Comparison of ENCODE assay signal across 11 cellular contexts in the genomic region with DNA sequence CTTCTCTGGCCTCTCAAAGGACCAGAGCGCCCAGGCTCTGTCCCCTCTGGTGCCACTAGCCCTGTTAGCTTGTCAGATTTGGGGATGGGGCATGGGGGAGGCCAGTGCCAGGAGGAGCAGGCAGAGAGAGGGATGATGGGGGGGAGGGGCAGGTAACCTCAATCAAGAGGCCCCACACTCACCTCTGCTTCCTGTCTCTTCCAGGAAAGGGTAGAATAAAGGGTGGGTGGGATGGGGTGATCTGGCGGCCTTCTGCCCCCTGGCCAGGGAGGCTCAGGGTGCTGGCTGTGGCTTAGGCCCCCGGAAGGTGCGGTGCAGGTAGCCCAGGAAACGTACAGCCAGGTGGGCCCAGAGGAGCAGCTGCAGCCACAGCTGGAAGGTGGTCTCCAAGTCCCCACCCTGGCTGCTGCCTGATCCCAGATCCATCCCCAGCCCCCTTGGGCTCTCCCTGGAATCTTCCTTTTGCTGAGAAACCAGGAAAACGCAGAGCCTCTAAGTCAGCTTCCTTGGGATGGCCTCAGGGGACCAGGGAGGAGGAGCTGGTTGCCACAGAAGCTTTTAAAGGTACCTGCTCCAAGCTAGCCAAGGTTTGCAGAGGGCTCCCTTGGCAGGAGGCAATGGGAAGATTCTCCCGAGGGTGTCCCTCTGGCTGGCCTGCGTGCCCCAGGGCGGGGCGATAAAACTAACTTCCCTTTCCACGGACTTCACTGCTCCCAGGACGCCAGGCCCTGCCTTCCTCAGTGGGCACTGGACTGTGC. TPM values are rescaled to one million over a fixed set of nuclear protein-coding genes. Genes with fewer than 3 reads are reported as not detected.
DNase-seq lines count a peak whose midpoint lies in the region; ATAC-seq, FAIRE-seq and TF ChIP-seq lines count a peak whose summit lies in the region.
"Had no signal": no experiment of that assay in that cellular context is flagged by ENCODE, and none has a peak within 500 bp of the region (broad histone marks: within the 10 kb centered on the region; RNA-seq: fewer than 3 reads in every experiment).

No MANE protein-coding gene starts in this region.

- H3K4me3 ChIP-seq in H7 (ENCODE audit: insufficient read depth, low read depth, low read length) (no peak overlapping the region), astrocyte (ENCODE audit: insufficient read depth, low read depth, low read length) (no peak overlapping the region), HepG2 (replicated peaks in 1 of 3; ENCODE audit: insufficient read depth in 1 of 3, low read depth in 2 of 3, low read length in 3 of 3) (peak overlapping the region in 1 of 3 experiments; percentile 20; a peak in 1 of 6 replicates), smooth muscle cell (no peak overlapping the region), OCI-LY7 (ENCODE audit: low read depth, low read length, poor library complexity, severe bottlenecking) (no peak overlapping the region)

- no peak for TF ChIP-seq EP300 in HepG2 (IDR thresholded peaks at IDR 0.05; ENCODE audit: low read depth in 2 of 2, low read length in 2 of 2)
- TF ChIP-seq EP300 in HepG2 (CRISPR knock-in tag; IDR thresholded peaks at IDR 0.05; ENCODE audit: borderline replicate concordance): no peak

- CTCF ChIA-PET in HepG2 (lab: Yijun Ruan, JAX; ENCODE audit: low intra/inter-chr PET ratio, low total read pairs) (interaction anchor here (0.9 kb wide), 1 partner anchor 15 kb away, joined by 3 read pairs; no protein-coding TSS in a partner anchor), OCI-LY7 (lab: Charles Lee; ENCODE audit: unreplicated experiment) (no interaction called here)

- H2AFZ ChIP-seq in astrocyte (ENCODE audit: low read depth, low read length): no peak overlapping the region
- no peak overlapping the region for H2AFZ ChIP-seq in HepG2 (ENCODE audit: low read length)
- no peak overlapping the region for H2AFZ ChIP-seq in smooth muscle cell (ENCODE audit: low read depth)
- H2AFZ ChIP-seq in OCI-LY7 (ENCODE audit: low read length): no peak overlapping the region

- no peak overlapping the region for H3K4me3 Mint-ChIP-seq in astrocyte (ENCODE audit: unreplicated experiment)

- H3K36me3 Mint-ChIP-seq in astrocyte (ENCODE audit: low read depth, unreplicated experiment): peaks cover 7% of the 10 kb centered on the region
- H3K36me3 Mint-ChIP-seq: naive B cell had no signal

- ATAC-seq in HepG2 (no peak), HG03196 (IDR thresholded peaks at IDR 0.05; ENCODE audit: unreplicated experiment) (no peak)

- no peak overlapping the region for H3K27ac Mint-ChIP-seq in astrocyte (ENCODE audit: unreplicated experiment)
- H3K27ac Mint-ChIP-seq: naive B cell had no signal

- no peaks in the 10 kb centered on the region for H3K27me3 Mint-ChIP-seq in astrocyte (ENCODE audit: low read depth, unreplicated experiment)
- H3K27me3 Mint-ChIP-seq: naive B cell had no signal

- TF ChIP-seq CTCF in astrocyte (IDR thresholded peaks at IDR 0.05; ENCODE audit: insufficient read depth, low read depth, low read length): no peak
- TF ChIP-seq CTCF in HepG2 (CRISPR knock-in tag; IDR thresholded peaks at IDR 0.05): no peak
- TF ChIP-seq CTCF in smooth muscle cell (IDR thresholded peaks at IDR 0.05; ENCODE audit: borderline replicate concordance, insufficient read depth, poor library complexity, severe bottlenecking): no peak
- TF ChIP-seq CTCF in OCI-LY7 (conservative IDR thresholded peaks at IDR 0.05; ENCODE audit: low read length): no peak

- TF ChIP-seq RAD21 in HepG2 (CRISPR knock-in tag; IDR thresholded peaks at IDR 0.05): no peak

- no peak for TF ChIP-seq POLR2A in HepG2 (IDR thresholded peaks at IDR 0.05; ENCODE audit: insufficient read depth in 1 of 2, low read depth in 2 of 2, low read length in 2 of 2)

- H3K4me2 ChIP-seq in astrocyte (ENCODE audit: low read length) (peak overlapping the region; percentile 71), HepG2 (ENCODE audit: low read depth, low read length) (peak overlapping the region; percentile 57; the same call in 1 of the 2 replicates), smooth muscle cell (peak overlapping the region; percentile 59), OCI-LY7 (ENCODE audit: low read length) (no peak overlapping the region)

- in situ Hi-C loops in HepG2 (cut with HindIII; ENCODE audit: extremely low pct_ligation_motif_present, low pct_unique_long_range_greater_than_20kb): no loop called here

- H3K27ac ChIP-seq in astrocyte (ENCODE audit: low read depth, low read length) (no peak overlapping the region), HepG2 (ENCODE audit: extremely low read length, insufficient read depth, low read length) (peak overlapping the region; percentile 76), smooth muscle cell (ENCODE audit: low read depth) (no peak overlapping the region), OCI-LY7 (ENCODE audit: low read depth, low read length, poor library complexity, severe bottlenecking) (no peak overlapping the region)

- H3K9me3 ChIP-seq in astrocyte (ENCODE audit: insufficient read depth, low read depth, low read length) (no peaks in the 10 kb centered on the region), HepG2 (ENCODE audit: low read length) (no peaks in the 10 kb centered on the region), smooth muscle cell (replicated peaks; ENCODE audit: low read depth) (no peaks in the 10 kb centered on the region), OCI-LY7 (ENCODE audit: low read length) (no peaks in the 10 kb centered on the region)

- H3F3A ChIP-seq in smooth muscle cell (ENCODE audit: low read depth): no peaks in the 10 kb centered on the region

- H3K27me3 ChIP-seq in H7 (ENCODE audit: control insufficient read depth, insufficient read depth, low read length) (no peaks in the 10 kb centered on the region), astrocyte (ENCODE audit: insufficient read depth, low read length) (no peaks in the 10 kb centered on the region), HepG2 (ENCODE audit: control insufficient read depth in 1 of 2, insufficient read depth in 2 of 2, low read length in 2 of 2) (no peaks in the 10 kb centered on the region), smooth muscle cell (ENCODE audit: low read depth) (no peaks in the 10 kb centered on the region)

- BruUV-seq in HepG2 (replicated peaks; lab: Mats Ljungman, UMichigan) (no TSS peak), OCI-LY7 (replicated peaks; lab: Mats Ljungman, UMichigan) (no TSS peak)

- intact Hi-C loops in HepG2 (cut with micrococcal nuclease; ENCODE audit: unreplicated experiment): no loop called here
- intact Hi-C loops in OCI-LY7 (cut with micrococcal nuclease; ENCODE audit: unreplicated experiment): no loop called here

- H3K9ac ChIP-seq in astrocyte (ENCODE audit: low read length) (peak overlapping the region; percentile 17), HepG2 (ENCODE audit: insufficient read depth, low read depth, low read length) (peak overlapping the region; percentile 53), smooth muscle cell (ENCODE audit: low read depth) (no peak overlapping the region)

- no peak for FAIRE-seq in astrocyte (lab: Jason Lieb, UNC)
- no peak for FAIRE-seq in HepG2 (lab: Jason Lieb, UNC)
- FAIRE-seq: D721Med had no signal

- H3K4me1 Mint-ChIP-seq in astrocyte (ENCODE audit: low read depth, unreplicated experiment): peaks cover 14% of the 10 kb centered on the region

- H3K9me3 Mint-ChIP-seq in astrocyte (ENCODE audit: unreplicated experiment): no peaks in the 10 kb centered on the region
- H3K9me3 Mint-ChIP-seq: naive B cell had no signal

- peaks cover 60% of the 10 kb centered on the region for H4K20me1 ChIP-seq in astrocyte (ENCODE audit: insufficient read depth, low read length)
- H4K20me1 ChIP-seq in HepG2 (ENCODE audit: insufficient read depth, low read length): no peaks in the 10 kb centered on the region
- H4K20me1 ChIP-seq in smooth muscle cell (ENCODE audit: low read depth): peaks cover 61% of the 10 kb centered on the region
- H4K20me1 ChIP-seq in OCI-LY7 (ENCODE audit: insufficient read depth, low read length): no peaks in the 10 kb centered on the region

- H3K79me2 ChIP-seq in astrocyte (ENCODE audit: insufficient read depth, low read length): peaks cover 67% of the 10 kb centered on the region
- H3K79me2 ChIP-seq in HepG2 (ENCODE audit: insufficient read depth, low read length): peaks cover 12% of the 10 kb centered on the region
- H3K79me2 ChIP-seq in smooth muscle cell (ENCODE audit: low read depth): peaks cover 47% of the 10 kb centered on the region
- no peaks in the 10 kb centered on the region; the same call in 1 of the 2 replicates for H3K79me2 ChIP-seq in OCI-LY7 (ENCODE audit: insufficient read depth, low read depth, low read length)

- POLR2A ChIA-PET in HepG2 (lab: Yijun Ruan, JAX): interaction anchor here (2.8 kb wide), 1 partner anchor 24 kb away, joined by 11 read pairs; a partner anchor contains a TSS
- POLR2A ChIA-PET in OCI-LY7 (lab: Charles Lee): no interaction called here

- WGBS in HepG2 (ENCODE audit: low lambda C conversion rate): 82% methylated on average over 8 of the region's 12 CpGs
- 82% methylated on average over 11 of the region's 12 CpGs for WGBS in smooth muscle cell (ENCODE audit: low lambda C conversion rate)

- H3K4me1 ChIP-seq in astrocyte (ENCODE audit: insufficient read depth, low read length) (peaks cover 27% of the 10 kb centered on the region), HepG2 (ENCODE audit: insufficient read depth, low read length) (peaks cover 60% of the 10 kb centered on the region), smooth muscle cell (ENCODE audit: low read depth) (peaks cover 16% of the 10 kb centered on the region), OCI-LY7 (ENCODE audit: insufficient read depth, low read length, poor library complexity, severe bottlenecking) (peaks cover 24% of the 10 kb centered on the region)

- H3K36me3 ChIP-seq in H7 (replicated peaks; ENCODE audit: control insufficient read depth, insufficient read depth, low read length): no peaks in the 10 kb centered on the region
- H3K36me3 ChIP-seq in astrocyte (ENCODE audit: insufficient read depth, low read length): no peaks in the 10 kb centered on the region
- H3K36me3 ChIP-seq in HepG2 (replicated peaks in 1 of 2; ENCODE audit: control insufficient read depth in 1 of 2, insufficient read depth in 2 of 2, low read length in 2 of 2): no peaks in the 10 kb centered on the region
- H3K36me3 ChIP-seq in smooth muscle cell (ENCODE audit: low read depth): no peaks in the 10 kb centered on the region
- H3K36me3 ChIP-seq in OCI-LY7 (ENCODE audit: insufficient read depth, low read length): no peaks in the 10 kb centered on the region

- H3K9me2 ChIP-seq in OCI-LY7 (ENCODE audit: insufficient read depth, low read length): no peaks in the 10 kb centered on the region

- DNase-seq in H7: peak; percentile 73
- DNase-seq in astrocyte (ENCODE audit: low read depth): no peak
- DNase-seq in HepG2 (ENCODE audit: low spot score): no peak
- no peak for DNase-seq in smooth muscle cell (lab: John Stamatoyannopoulos, UW; ENCODE audit: unreplicated experiment)
- no peak for DNase-seq in OCI-LY7 (ENCODE audit: low spot score)
- DNase-seq in NCI-H1694 (lab: John Stamatoyannopoulos, UW): no peak
- DNase-seq in DMS153 (lab: John Stamatoyannopoulos, UW): no peak
- DNase-seq: naive B cell had no signal

RNA-seq across cellular contexts. Expression of a gene that starts 5.3 kb away (rescaled TPM):
- total RNA-seq in H7 (2014; rRNA removed; shearing (Covaris generic)): 31.0 and 31.7 TPM in 2 replicates
- total RNA-seq in astrocyte (80.5 and 82.6 TPM in 2 replicates), HepG2 (2016; rRNA removed; fragmentation: Illumina TruSeq; extraction: Trizol) (11.0 and 14.0 TPM in 2 replicates), smooth muscle cell (20.7 and 30.3 TPM in 2 replicates), OCI-LY7 (2022) (62.0 and 63.7 TPM in 2 replicates)
- 20.4 and 21.6 TPM in 2 replicates for total RNA-seq in HepG2 (2016; cell fraction: cytosol; rRNA removed; fragmentation: Illumina TruSeq; extraction: Trizol; ENCODE audit: low read depth)
- 10.4 and 13.7 TPM in 2 replicates for total RNA-seq in HepG2 (2016; cell fraction: insoluble cytoplasmic fraction; rRNA removed; fragmentation: Illumina TruSeq; extraction: Trizol)
- total RNA-seq in HepG2 (2016; cell fraction: membrane; rRNA removed; fragmentation: Illumina TruSeq; extraction: Trizol): 56.9 and 57.5 TPM in 2 replicates
- total RNA-seq in HepG2 (2016; cell fraction: nucleus; rRNA removed; fragmentation: Illumina TruSeq; extraction: Trizol): 13.6 and 18.3 TPM in 2 replicates
- polyA plus RNA-seq in HepG2 (2011; rRNA removed) (18.2 and 22.9 TPM in 2 replicates), smooth muscle cell (11.1 and 14.4 TPM in 2 replicates)
- polyA plus RNA-seq in HepG2 (2011; cell fraction: cytosol; rRNA removed): 19.3 and 19.7 TPM in 2 replicates
- polyA plus RNA-seq in HepG2 (2011; cell fraction: nucleus; rRNA removed): 23.6 and 27.0 TPM in 2 replicates
- polyA plus RNA-seq in HepG2 (2012): 29.4 and 35.6 TPM in 2 replicates
- 60.1 and 74.1 TPM in 2 replicates for polyA plus RNA-seq in HepG2 (2016; cell fraction: cytosol; fragmentation: Illumina TruSeq; extraction: Trizol; ENCODE audit: low read depth)
- 43.2 and 60.0 TPM in 2 replicates for polyA plus RNA-seq in HepG2 (2016; cell fraction: insoluble cytoplasmic fraction; fragmentation: Illumina TruSeq; extraction: Trizol; ENCODE audit: low read depth)
- polyA plus RNA-seq in HepG2 (2016; cell fraction: membrane; fragmentation: Illumina TruSeq; extraction: Trizol; ENCODE audit: low read depth): 115 and 118 TPM in 2 replicates
- 46.7 and 48.9 TPM in 2 replicates for polyA plus RNA-seq in HepG2 (2016; cell fraction: nucleus; fragmentation: Illumina TruSeq; extraction: Trizol; ENCODE audit: insufficient read depth, low read depth)
- polyA minus RNA-seq in HepG2 (2011; rRNA and poly(A)+ RNA removed; ENCODE audit: low replicate concordance): 29.2 and 31.4 TPM in 2 replicates
- polyA minus RNA-seq in HepG2 (2011; cell fraction: cytosol; rRNA and poly(A)+ RNA removed): 9.8 and 16.4 TPM in 2 replicates
- 9.5 and 17.2 TPM in 2 replicates for polyA minus RNA-seq in HepG2 (2011; cell fraction: nucleus; rRNA and poly(A)+ RNA removed)
- total RNA-seq in OCI-LY7 (2014; rRNA removed; shearing (Covaris generic)): 18.0 and 21.1 TPM in 2 replicates

RNA-seq across cellular contexts. Expression of a gene that starts 21.7 kb away (rescaled TPM):
- total RNA-seq in H7 (2014; rRNA removed; shearing (Covaris generic)): 107 and 128 TPM in 2 replicates
- total RNA-seq in astrocyte: 36.8 and 41.7 TPM in 2 replicates
- 27.0 and 45.0 TPM in 2 replicates for total RNA-seq in HepG2 (2016; rRNA removed; fragmentation: Illumina TruSeq; extraction: Trizol)
- total RNA-seq in HepG2 (2016; cell fraction: cytosol; rRNA removed; fragmentation: Illumina TruSeq; extraction: Trizol; ENCODE audit: low read depth): 16.3 and 17.4 TPM in 2 replicates
- 26.7 and 42.1 TPM in 2 replicates for total RNA-seq in HepG2 (2016; cell fraction: insoluble cytoplasmic fraction; rRNA removed; fragmentation: Illumina TruSeq; extraction: Trizol)
- 41.7 and 44.3 TPM in 2 replicates for total RNA-seq in HepG2 (2016; cell fraction: membrane; rRNA removed; fragmentation: Illumina TruSeq; extraction: Trizol)
- 16.8 and 22.1 TPM in 2 replicates for total RNA-seq in HepG2 (2016; cell fraction: nucleus; rRNA removed; fragmentation: Illumina TruSeq; extraction: Trizol)
- 17.5 and 18.9 TPM in 2 replicates for polyA plus RNA-seq in HepG2 (2011; rRNA removed)
- polyA plus RNA-seq in HepG2 (2011; cell fraction: cytosol; rRNA removed): 15.2 and 23.1 TPM in 2 replicates
- polyA plus RNA-seq in HepG2 (2011; cell fraction: nucleus; rRNA removed): 29.2 and 34.6 TPM in 2 replicates
- 20.9 and 23.9 TPM in 2 replicates for polyA plus RNA-seq in HepG2 (2012)
- 25.4 and 28.8 TPM in 2 replicates for polyA plus RNA-seq in HepG2 (2016; cell fraction: cytosol; fragmentation: Illumina TruSeq; extraction: Trizol; ENCODE audit: low read depth)
- 41.5 and 54.0 TPM in 2 replicates for polyA plus RNA-seq in HepG2 (2016; cell fraction: insoluble cytoplasmic fraction; fragmentation: Illumina TruSeq; extraction: Trizol; ENCODE audit: low read depth)
- 47.7 and 54.2 TPM in 2 replicates for polyA plus RNA-seq in HepG2 (2016; cell fraction: membrane; fragmentation: Illumina TruSeq; extraction: Trizol; ENCODE audit: low read depth)
- 48.4 and 51.7 TPM in 2 replicates for polyA plus RNA-seq in HepG2 (2016; cell fraction: nucleus; fragmentation: Illumina TruSeq; extraction: Trizol; ENCODE audit: insufficient read depth, low read depth)
- 19.3 and 29.7 TPM in 2 replicates for polyA minus RNA-seq in HepG2 (2011; rRNA and poly(A)+ RNA removed; ENCODE audit: low replicate concordance)
- 18.1 and 18.2 TPM in 2 replicates for polyA minus RNA-seq in HepG2 (2011; cell fraction: cytosol; rRNA and poly(A)+ RNA removed)
- 3.5 and 5.5 TPM in 2 replicates for polyA minus RNA-seq in HepG2 (2011; cell fraction: nucleus; rRNA and poly(A)+ RNA removed)
- 35.0 and 46.7 TPM in 2 replicates for total RNA-seq in smooth muscle cell
- polyA plus RNA-seq in smooth muscle cell: 71.3 and 84.1 TPM in 2 replicates
- total RNA-seq in OCI-LY7 (2014; rRNA removed; shearing (Covaris generic)): 116 and 128 TPM in 2 replicates
- total RNA-seq in OCI-LY7 (2022): 124 and 128 TPM in 2 replicates

RNA-seq across cellular contexts. Expression of a gene that starts 24.2 kb away (rescaled TPM):
- total RNA-seq in H7 (2014; rRNA removed; shearing (Covaris generic)): 70.8 and 76.2 TPM in 2 replicates
- 1.1 and 1.9 TPM in 2 replicates for total RNA-seq in astrocyte
- total RNA-seq in HepG2 (2016; rRNA removed; fragmentation: Illumina TruSeq; extraction: Trizol): 21.9 and 24.8 TPM in 2 replicates
- total RNA-seq in HepG2 (2016; cell fraction: cytosol; rRNA removed; fragmentation: Illumina TruSeq; extraction: Trizol; ENCODE audit: low read depth): 5.9 and 6.4 TPM in 2 replicates
- 20.5 and 24.8 TPM in 2 replicates for total RNA-seq in HepG2 (2016; cell fraction: insoluble cytoplasmic fraction; rRNA removed; fragmentation: Illumina TruSeq; extraction: Trizol)
- 12.0 and 14.5 TPM in 2 replicates for total RNA-seq in HepG2 (2016; cell fraction: membrane; rRNA removed; fragmentation: Illumina TruSeq; extraction: Trizol)
- 10.3 and 10.5 TPM in 2 replicates for total RNA-seq in HepG2 (2016; cell fraction: nucleus; rRNA removed; fragmentation: Illumina TruSeq; extraction: Trizol)
- 14.8 and 18.2 TPM in 2 replicates for polyA plus RNA-seq in HepG2 (2011; rRNA removed)
- polyA plus RNA-seq in HepG2 (2011; cell fraction: cytosol; rRNA removed): 13.8 and 19.3 TPM in 2 replicates
- 4.3 and 6.8 TPM in 2 replicates for polyA plus RNA-seq in HepG2 (2011; cell fraction: nucleus; rRNA removed)
- polyA plus RNA-seq in HepG2 (2012): 6.4 and 10.7 TPM in 2 replicates
- 4.1 TPM in 2 replicates for polyA plus RNA-seq in HepG2 (2016; cell fraction: cytosol; fragmentation: Illumina TruSeq; extraction: Trizol; ENCODE audit: low read depth)
- 26.0 and 31.2 TPM in 2 replicates for polyA plus RNA-seq in HepG2 (2016; cell fraction: insoluble cytoplasmic fraction; fragmentation: Illumina TruSeq; extraction: Trizol; ENCODE audit: low read depth)
- 9.5 and 9.9 TPM in 2 replicates for polyA plus RNA-seq in HepG2 (2016; cell fraction: membrane; fragmentation: Illumina TruSeq; extraction: Trizol; ENCODE audit: low read depth)
- polyA plus RNA-seq in HepG2 (2016; cell fraction: nucleus; fragmentation: Illumina TruSeq; extraction: Trizol; ENCODE audit: insufficient read depth, low read depth): 24.7 and 25.7 TPM in 2 replicates
- 16.4 and 182 TPM in 2 replicates for polyA minus RNA-seq in HepG2 (2011; rRNA and poly(A)+ RNA removed; ENCODE audit: low replicate concordance)
- polyA minus RNA-seq in HepG2 (2011; cell fraction: cytosol; rRNA and poly(A)+ RNA removed): 8.5 and 13.4 TPM in 2 replicates
- 3.2 and 3.4 TPM in 2 replicates for polyA minus RNA-seq in HepG2 (2011; cell fraction: nucleus; rRNA and poly(A)+ RNA removed)
- 6.4 and 13.4 TPM in 2 replicates for total RNA-seq in smooth muscle cell
- 7.1 and 11.3 TPM in 2 replicates for polyA plus RNA-seq in smooth muscle cell
- total RNA-seq in OCI-LY7 (2014; rRNA removed; shearing (Covaris generic)): 115 and 202 TPM in 2 replicates
- 139 and 143 TPM in 2 replicates for total RNA-seq in OCI-LY7 (2022)

RNA-seq across cellular contexts. Expression of a gene that starts 26.6 kb away (rescaled TPM):
- 0.94 and 1.3 TPM in 2 replicates for total RNA-seq in H7 (2014; rRNA removed; shearing (Covaris generic))
- total RNA-seq in astrocyte (not detected in 2 replicates), HepG2 (2016; rRNA removed; fragmentation: Illumina TruSeq; extraction: Trizol) (0.11 TPM in 1 of 2 replicates, not detected in the other), smooth muscle cell (not detected in 2 replicates), OCI-LY7 (2022) (0.55 and 1.4 TPM in 2 replicates)
- not detected in 2 replicates for total RNA-seq in HepG2 (2016; cell fraction: cytosol; rRNA removed; fragmentation: Illumina TruSeq; extraction: Trizol; ENCODE audit: low read depth)
- total RNA-seq in HepG2 (2016; cell fraction: insoluble cytoplasmic fraction; rRNA removed; fragmentation: Illumina TruSeq; extraction: Trizol): not detected in 2 replicates
- not detected in 2 replicates for total RNA-seq in HepG2 (2016; cell fraction: membrane; rRNA removed; fragmentation: Illumina TruSeq; extraction: Trizol)
- total RNA-seq in HepG2 (2016; cell fraction: nucleus; rRNA removed; fragmentation: Illumina TruSeq; extraction: Trizol): 0.66 TPM in 1 of 2 replicates, not detected in the other
- polyA plus RNA-seq in HepG2 (2011; rRNA removed) (0.32 and 0.69 TPM in 2 replicates), smooth muscle cell (0.17 and 0.49 TPM in 2 replicates)
- polyA plus RNA-seq in HepG2 (2011; cell fraction: cytosol; rRNA removed): 0.22 and 0.56 TPM in 2 replicates
- polyA plus RNA-seq in HepG2 (2011; cell fraction: nucleus; rRNA removed): 3.7 and 5.8 TPM in 2 replicates
- polyA plus RNA-seq in HepG2 (2012): 0.12 and 0.36 TPM in 2 replicates
- polyA plus RNA-seq in HepG2 (2016; cell fraction: cytosol; fragmentation: Illumina TruSeq; extraction: Trizol; ENCODE audit: low read depth): not detected in 2 replicates
- polyA plus RNA-seq in HepG2 (2016; cell fraction: insoluble cytoplasmic fraction; fragmentation: Illumina TruSeq; extraction: Trizol; ENCODE audit: low read depth): not detected in 2 replicates
- not detected in 2 replicates for polyA plus RNA-seq in HepG2 (2016; cell fraction: membrane; fragmentation: Illumina TruSeq; extraction: Trizol; ENCODE audit: low read depth)
- polyA plus RNA-seq in HepG2 (2016; cell fraction: nucleus; fragmentation: Illumina TruSeq; extraction: Trizol; ENCODE audit: insufficient read depth, low read depth): not detected in 2 replicates
- 0.21 and 0.56 TPM in 2 replicates for polyA minus RNA-seq in HepG2 (2011; rRNA and poly(A)+ RNA removed; ENCODE audit: low replicate concordance)
- polyA minus RNA-seq in HepG2 (2011; cell fraction: cytosol; rRNA and poly(A)+ RNA removed): 0.40 TPM in 1 of 2 replicates, not detected in the other
- 1.0 and 1.1 TPM in 2 replicates for polyA minus RNA-seq in HepG2 (2011; cell fraction: nucleus; rRNA and poly(A)+ RNA removed)
- total RNA-seq in OCI-LY7 (2014; rRNA removed; shearing (Covaris generic)): 1.0 and 2.6 TPM in 2 replicates
- total RNA-seq: NCI-H460 had no signal

RNA-seq across cellular contexts. Expression of a gene that starts 39.6 kb away (rescaled TPM):
- 0.52 and 0.92 TPM in 2 replicates for total RNA-seq in H7 (2014; rRNA removed; shearing (Covaris generic))
- total RNA-seq in astrocyte: 0.70 and 0.79 TPM in 2 replicates
- total RNA-seq in HepG2 (2016; rRNA removed; fragmentation: Illumina TruSeq; extraction: Trizol): 5.2 and 5.4 TPM in 2 replicates
- total RNA-seq in HepG2 (2016; cell fraction: cytosol; rRNA removed; fragmentation: Illumina TruSeq; extraction: Trizol; ENCODE audit: low read depth): 2.1 and 3.4 TPM in 2 replicates
- 3.9 and 5.8 TPM in 2 replicates for total RNA-seq in HepG2 (2016; cell fraction: insoluble cytoplasmic fraction; rRNA removed; fragmentation: Illumina TruSeq; extraction: Trizol)
- 2.8 and 4.8 TPM in 2 replicates for total RNA-seq in HepG2 (2016; cell fraction: membrane; rRNA removed; fragmentation: Illumina TruSeq; extraction: Trizol)
- total RNA-seq in HepG2 (2016; cell fraction: nucleus; rRNA removed; fragmentation: Illumina TruSeq; extraction: Trizol): 3.2 and 5.3 TPM in 2 replicates
- 2.5 and 3.4 TPM in 2 replicates for polyA plus RNA-seq in HepG2 (2011; rRNA removed)
- 1.6 and 2.3 TPM in 2 replicates for polyA plus RNA-seq in HepG2 (2011; cell fraction: cytosol; rRNA removed)
- polyA plus RNA-seq in HepG2 (2011; cell fraction: nucleus; rRNA removed): 13.3 and 13.7 TPM in 2 replicates
- 5.5 and 5.6 TPM in 2 replicates for polyA plus RNA-seq in HepG2 (2012)
- 2.9 and 4.0 TPM in 2 replicates for polyA plus RNA-seq in HepG2 (2016; cell fraction: cytosol; fragmentation: Illumina TruSeq; extraction: Trizol; ENCODE audit: low read depth)
- 7.1 and 9.0 TPM in 2 replicates for polyA plus RNA-seq in HepG2 (2016; cell fraction: insoluble cytoplasmic fraction; fragmentation: Illumina TruSeq; extraction: Trizol; ENCODE audit: low read depth)
- polyA plus RNA-seq in HepG2 (2016; cell fraction: membrane; fragmentation: Illumina TruSeq; extraction: Trizol; ENCODE audit: low read depth): 3.4 and 4.4 TPM in 2 replicates
- polyA plus RNA-seq in HepG2 (2016; cell fraction: nucleus; fragmentation: Illumina TruSeq; extraction: Trizol; ENCODE audit: insufficient read depth, low read depth): 11.3 and 12.7 TPM in 2 replicates
- polyA minus RNA-seq in HepG2 (2011; rRNA and poly(A)+ RNA removed; ENCODE audit: low replicate concordance): 0.12 and 1.1 TPM in 2 replicates
- 0.79 and 1.1 TPM in 2 replicates for polyA minus RNA-seq in HepG2 (2011; cell fraction: cytosol; rRNA and poly(A)+ RNA removed)
- polyA minus RNA-seq in HepG2 (2011; cell fraction: nucleus; rRNA and poly(A)+ RNA removed): 1.1 and 1.3 TPM in 2 replicates
- total RNA-seq in smooth muscle cell: 2.4 TPM in 1 of 2 replicates, not detected in the other
- polyA plus RNA-seq in smooth muscle cell: 0.61 and 2.0 TPM in 2 replicates
- 3.3 and 6.4 TPM in 2 replicates for total RNA-seq in OCI-LY7 (2014; rRNA removed; shearing (Covaris generic))
- 3.9 TPM in 2 replicates for total RNA-seq in OCI-LY7 (2022)
